Comparison of ENCODE assay signal across 14 cellular contexts in genomic region chr2:160484859-160485520, GRCh38. TPM values are rescaled to one million over a fixed set of nuclear protein-coding genes. Genes with fewer than 3 reads are reported as not detected.
A peak's percentile ranks its signal among the peaks of the same experiment; 100 is the strongest.
DNase-seq lines count a peak whose midpoint lies in the region; ATAC-seq and TF ChIP-seq lines count a peak whose summit lies in the region.
"Had no signal": no experiment of that assay in that cellular context is flagged by ENCODE, and none has a peak within 500 bp of the region (broad histone marks: within the 10 kb centered on the region; RNA-seq: fewer than 3 reads in every experiment).

No MANE protein-coding gene starts in this region.

- H3K9me3 Mint-ChIP-seq in endodermal cell = no peaks in the 10 kb centered on the region
- H3K9me3 Mint-ChIP-seq: neural crest cell had no signal

- H3K4me3 ChIP-seq in endodermal cell (ENCODE audit: low read length) (no peak overlapping the region), stomach (no peak overlapping the region)
- H3K4me3 ChIP-seq: vagina had no signal

- no peak for TF ChIP-seq POLR2A in stomach (IDR thresholded peaks at IDR 0.05)

- 89 to 92% methylated on average over 3 to 7 of the region's 8 CpGs for WGBS in endodermal cell (ENCODE audit: insufficient coverage in 1 of 2, insufficient read length in 1 of 2), 2 experiments
- 73 to 80% (median 75%) methylated on average over 7 to 8 of the region's 8 CpGs for WGBS in stomach, 5 donors

- H3K36me3 ChIP-seq in endodermal cell (ENCODE audit: control insufficient read depth, insufficient read depth, low read length) = no peaks in the 10 kb centered on the region
- H3K36me3 ChIP-seq in stomach = no peaks in the 10 kb centered on the region
- H3K36me3 ChIP-seq: brain microvascular endothelial cell, vagina had no signal

- H3K27ac Mint-ChIP-seq in endodermal cell = peak overlapping the region; percentile 57

- TF ChIP-seq EP300 in stomach (IDR thresholded peaks at IDR 0.05) = no peak

- H3K27me3 ChIP-seq in endodermal cell (ENCODE audit: control insufficient read depth, insufficient read depth, low read length, poor library complexity, severe bottlenecking) = no peaks in the 10 kb centered on the region
- H3K27me3 ChIP-seq in stomach = no peaks in the 10 kb centered on the region
- H3K27me3 ChIP-seq: brain microvascular endothelial cell, vagina had no signal

- TF ChIP-seq CTCF in endodermal cell (conservative IDR thresholded peaks at IDR 0.05) (no peak), stomach (IDR thresholded peaks at IDR 0.05) (no peak)

- intact Hi-C loops in stomach (cut with DNase I; ENCODE audit: low total_unique reads) = no loop called here

- H3K27ac ChIP-seq in endodermal cell (ENCODE audit: low read depth, low read length) = no peak overlapping the region
- peak overlapping the region in 4 of 5 donors; percentile 12 to 55 (median 46) for H3K27ac ChIP-seq in stomach
- H3K27ac ChIP-seq: brain microvascular endothelial cell, vagina had no signal

- DNase-seq in activated T-cell treated with anti-CD3 and anti-CD28 coated beads, Interleukin-2, amount 50 U/mL, for 1 hour = peak; percentile 40
- DNase-seq in activated T-cell treated with anti-CD3 and anti-CD28 coated beads for 4 hours (no peak), endodermal cell (no peak), stomach (no peak), NCI-H1694 (lab: John Stamatoyannopoulos, UW) (no peak)
- DNase-seq in activated CD4-positive, alpha-beta T cell treated with anti-CD3 and anti-CD28 coated beads, Interleukin-2, amount 50 U/mL, for 4 hours = peak; percentile 18 to 21
- DNase-seq: brain microvascular endothelial cell, DMS 273 treated with DMSO at 0.1 percent for 48 hours, NCI-H2227 treated with DMSO at 0.1 percent for 48 hours had no signal

- no peaks in the 10 kb centered on the region for H3K27me3 Mint-ChIP-seq in endodermal cell (ENCODE audit: insufficient read depth)

- H3K4me3 Mint-ChIP-seq in endodermal cell = no peak overlapping the region
- H3K4me3 Mint-ChIP-seq: neural crest cell had no signal

- ATAC-seq in GM19455 (IDR thresholded peaks at IDR 0.05; ENCODE audit: unreplicated experiment) = no peak
- ATAC-seq in HG02840 (IDR thresholded peaks at IDR 0.05; ENCODE audit: low FRiP score, unreplicated experiment) = no peak
- ATAC-seq: Panc1 had no signal

- H3K9ac ChIP-seq in endodermal cell (ENCODE audit: extremely low read depth, low read length, poor library complexity, severe bottlenecking) = no peak overlapping the region

- H3K9me3 ChIP-seq in endodermal cell (ENCODE audit: control insufficient read depth, low read length) = no peaks in the 10 kb centered on the region
- H3K9me3 ChIP-seq in stomach = no peaks in the 10 kb centered on the region
- H3K9me3 ChIP-seq: vagina had no signal

- H3K4me1 ChIP-seq in endodermal cell (ENCODE audit: control insufficient read depth, insufficient read depth, low read length) (peaks cover 6% of the 10 kb centered on the region), stomach (peaks cover 0 to 38% (median 19%) of the 10 kb centered on the region in 4 donors)

- peaks cover 2% of the 10 kb centered on the region for H3K36me3 Mint-ChIP-seq in endodermal cell (ENCODE audit: low read depth)

- peaks cover 47% of the 10 kb centered on the region for H3K4me1 Mint-ChIP-seq in endodermal cell
- H3K4me1 Mint-ChIP-seq: neural crest cell had no signal

RNA-seq across cellular contexts. Expression of gene RBMS1, which starts 8.6 kb away (rescaled TPM):
- total RNA-seq in endodermal cell = 100 to 1,000 TPM in 1 of 2 donors, 10 to 100 TPM in 1; 90.7 to 124 TPM
- polyA plus RNA-seq in endodermal cell (2013, experiment 1 of 2) = 63.0 TPM
- polyA plus RNA-seq in endodermal cell (2013, experiment 2 of 2) = 69.2 TPM
- 100 to 1,000 TPM in 1 of 5 donors, 10 to 100 TPM in 3, 1 to 10 TPM in 1; 4.3 to 134 (median 32.7) TPM for total RNA-seq in stomach
- polyA plus RNA-seq in stomach = 10 to 100 TPM; 15.6 to 27.5 (median 24.7) TPM

Comparison
In these comparisons a context has a peak if more than half of its experiments do, and no peak if none do; other contexts are left out.
1. DNase-seq: peak in activated T-cell treated with anti-CD3 and anti-CD28 coated beads, Interleukin-2, amount 50 U/mL, for 1 hour (single experiment) and activated CD4-positive, alpha-beta T cell treated with anti-CD3 and anti-CD28 coated beads, Interleukin-2, amount 50 U/mL, for 4 hours (2 of 2); none in activated T-cell treated with anti-CD3 and anti-CD28 coated beads for 4 hours (single experiment), endodermal cell (single experiment), stomach (single experiment) and NCI-H1694 (single experiment).